ENCODE assay signal across 19 cellular contexts in the genomic region with DNA sequence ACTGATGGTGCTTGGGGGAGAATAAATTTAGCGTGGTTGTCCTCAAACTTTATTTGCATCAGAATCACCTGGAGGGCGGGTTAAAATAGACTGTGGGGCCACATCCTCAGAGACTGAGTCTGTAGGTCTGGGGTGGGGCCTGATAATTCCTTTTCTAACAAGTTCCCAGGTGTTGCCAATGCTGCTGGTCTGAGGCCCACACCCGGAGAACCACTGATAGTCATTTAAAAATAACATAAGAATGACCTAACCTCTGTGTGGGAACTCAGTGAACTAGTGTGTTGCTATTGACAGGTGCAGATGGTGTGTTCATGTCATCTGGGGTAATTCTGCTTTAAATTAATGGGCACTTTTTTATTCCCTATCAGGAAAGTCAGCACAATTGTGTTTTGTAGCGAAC.
DNase-seq lines count a peak whose midpoint lies in the region; ATAC-seq and TF ChIP-seq lines count a peak whose summit lies in the region.
"Had no signal": no experiment of that assay in that cellular context is flagged by ENCODE, and none has a peak within 500 bp of the region (broad histone marks: within the 10 kb centered on the region; RNA-seq: fewer than 3 reads in every experiment).

No MANE protein-coding gene starts in this region.

- H3K36me3 ChIP-seq in mucosa of descending colon (ENCODE audit: low read depth): peaks cover 4% of the 10 kb centered on the region

- H3K9me3 ChIP-seq in mucosa of descending colon: no peaks in the 10 kb centered on the region
- H3K9me3 ChIP-seq: A549; BLaER1 treated with 17β-estradiol and CSF1 and Interleukin-3, amounts not matched to agents 10 nM and 100 nM; SJSA1 had no signal

- POLR2A ChIA-PET in WTC11 (lab: Charles Lee): no interaction called here

- peaks cover 17% of the 10 kb centered on the region for H3K4me1 Mint-ChIP-seq in WTC11
- H3K4me1 Mint-ChIP-seq in stimulated activated memory B cell treated with anti-CD40 and anti-IgM and Interleukin-4, amounts not matched to agents 10 μg/mL and 1 μg/mL and 100 μg/mL, for 72 hours: peaks cover 6% of the 10 kb centered on the region

- ATAC-seq in Right ventricle myocardium superior (ENCODE audit: poor library complexity) (peak; percentile 73), WTC11 (peak; percentile 38), mucosa of descending colon (peak; percentile 12), HG03159 (IDR thresholded peaks at IDR 0.05; ENCODE audit: unreplicated experiment) (no peak)
- no peak for ATAC-seq in stimulated activated memory B cell treated with anti-CD40 and anti-IgM and Interleukin-4, amounts not matched to agents 10 μg/mL and 1 μg/mL and 100 μg/mL, for 72 hours
- ATAC-seq: A549, HepG2 had no signal

- no peak overlapping the region for H3K4me3 Mint-ChIP-seq in WTC11
- no peak overlapping the region for H3K4me3 Mint-ChIP-seq in stimulated activated memory B cell treated with anti-CD40 and anti-IgM and Interleukin-4, amounts not matched to agents 10 μg/mL and 1 μg/mL and 100 μg/mL, for 72 hours

- no peak for DNase-seq in Right ventricle myocardium superior
- DNase-seq in cardiac septum (ENCODE audit: low spot score): no peak
- no peak for DNase-seq in WTC11 (ENCODE audit: low spot score)
- no peak for DNase-seq in mucosa of descending colon
- DNase-seq in foreskin fibroblast: no peak
- no peak for DNase-seq in activated CD4-positive, CD25-positive, alpha-beta regulatory T cell treated with anti-CD3 and anti-CD28 coated beads, Interleukin-2, amount 50 U/mL, for 72 hours
- DNase-seq: CD8-positive, alpha-beta memory T cell; GOT3; KBM-7; MV-4-11; NCI-H1694 treated with DMSO at 0.1 percent for 48 hours; NCI-H510A; NCI-H774 had no signal

- H3K27ac Mint-ChIP-seq in WTC11: peak overlapping the region; percentile 47; the same call in 1 of the 2 replicates
- H3K27ac Mint-ChIP-seq in stimulated activated memory B cell treated with anti-CD40 and anti-IgM and Interleukin-4, amounts not matched to agents 10 μg/mL and 1 μg/mL and 100 μg/mL, for 72 hours: peak overlapping the region; percentile 58

- no peaks in the 10 kb centered on the region for H3K27me3 Mint-ChIP-seq in WTC11 (ENCODE audit: low read depth)
- H3K27me3 Mint-ChIP-seq in stimulated activated memory B cell treated with anti-CD40 and anti-IgM and Interleukin-4, amounts not matched to agents 10 μg/mL and 1 μg/mL and 100 μg/mL, for 72 hours: no peaks in the 10 kb centered on the region
- H3K27me3 Mint-ChIP-seq: CD8-positive, alpha-beta memory T cell had no signal

- H3K9me3 Mint-ChIP-seq in WTC11: no peaks in the 10 kb centered on the region
- no peaks in the 10 kb centered on the region for H3K9me3 Mint-ChIP-seq in stimulated activated memory B cell treated with anti-CD40 and anti-IgM and Interleukin-4, amounts not matched to agents 10 μg/mL and 1 μg/mL and 100 μg/mL, for 72 hours
- H3K9me3 Mint-ChIP-seq: CD8-positive, alpha-beta memory T cell had no signal

- H3K4me1 ChIP-seq in mucosa of descending colon (ENCODE audit: low read depth): no peaks in the 10 kb centered on the region

- intact Hi-C loops in Right ventricle myocardium superior (cut with DNase I) (loop anchor here (5.0 kb wide), 1 partner anchor 227 kb away; no protein-coding TSS in a partner anchor), cardiac septum (cut with DNase I) (no loop called here), mucosa of descending colon (cut with DNase I, micrococcal nuclease) (loop anchor here in 1 of 2 donors (10.0 kb wide), 1 partner anchor 230 kb away; no protein-coding TSS in a partner anchor)

- CTCF ChIA-PET in WTC11 (lab: Charles Lee): interaction anchor here (1.5 to 4.5 kb wide), 7 partner anchors 52 to 433 kb away, joined by 4 to 33 read pairs (median 5); a partner anchor contains a TSS

- TF ChIP-seq CTCF in WTC11 (IDR thresholded peaks at IDR 0.05) (no peak), mucosa of descending colon (IDR thresholded peaks at IDR 0.05) (no peak), foreskin fibroblast (IDR thresholded peaks at IDR 0.05; ENCODE audit: low read depth, low read length) (no peak)

- H3K4me3 ChIP-seq in mucosa of descending colon (no peak overlapping the region), foreskin fibroblast (ENCODE audit: low read depth in 1 of 2, low read length in 2 of 2) (no peak overlapping the region)
- H3K4me3 ChIP-seq: A549; BLaER1 treated with 17β-estradiol and CSF1 and Interleukin-3, amounts not matched to agents 10 nM and 100 nM; SJSA1 had no signal

- no peaks in the 10 kb centered on the region for H3K36me3 Mint-ChIP-seq in WTC11
- H3K36me3 Mint-ChIP-seq in stimulated activated memory B cell treated with anti-CD40 and anti-IgM and Interleukin-4, amounts not matched to agents 10 μg/mL and 1 μg/mL and 100 μg/mL, for 72 hours: peaks cover 25% of the 10 kb centered on the region

TF ChIP-seq in WTC11, 78 proteins besides CTCF, POLR2A, EP300 and RAD21:
- TF ChIP-seq GABPB1 (CRISPR knock-in tag; IDR thresholded peaks at IDR 0.05): no peak
- TF ChIP-seq ETV6 (CRISPR knock-in tag; IDR thresholded peaks at IDR 0.05): no peak
- TF ChIP-seq ZNF317 (CRISPR knock-in tag; IDR thresholded peaks at IDR 0.05; ENCODE audit: borderline replicate concordance, low read depth): no peak
- TF ChIP-seq, protein P1, sequence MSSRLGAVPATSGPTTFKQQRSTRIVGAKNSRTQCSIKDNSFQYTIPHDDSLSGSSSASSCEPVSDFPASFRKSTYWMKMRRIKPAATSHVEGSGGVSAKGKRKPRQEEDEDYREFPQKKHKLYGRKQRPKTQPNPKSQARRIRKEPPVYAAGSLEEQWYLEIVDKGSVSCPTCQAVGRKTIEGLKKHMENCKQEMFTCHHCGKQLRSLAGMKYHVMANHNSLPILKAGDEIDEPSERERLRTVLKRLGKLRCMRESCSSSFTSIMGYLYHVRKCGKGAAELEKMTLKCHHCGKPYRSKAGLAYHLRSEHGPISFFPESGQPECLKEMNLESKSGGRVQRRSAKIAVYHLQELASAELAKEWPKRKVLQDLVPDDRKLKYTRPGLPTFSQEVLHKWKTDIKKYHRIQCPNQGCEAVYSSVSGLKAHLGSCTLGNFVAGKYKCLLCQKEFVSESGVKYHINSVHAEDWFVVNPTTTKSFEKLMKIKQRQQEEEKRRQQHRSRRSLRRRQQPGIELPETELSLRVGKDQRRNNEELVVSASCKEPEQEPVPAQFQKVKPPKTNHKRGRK (CRISPR knock-in tag; IDR thresholded peaks at IDR 0.05; ENCODE audit: borderline replicate concordance): no peak
- no peak for TF ChIP-seq MYBL2 (CRISPR knock-in tag; IDR thresholded peaks at IDR 0.05)
- TF ChIP-seq, protein P2, sequence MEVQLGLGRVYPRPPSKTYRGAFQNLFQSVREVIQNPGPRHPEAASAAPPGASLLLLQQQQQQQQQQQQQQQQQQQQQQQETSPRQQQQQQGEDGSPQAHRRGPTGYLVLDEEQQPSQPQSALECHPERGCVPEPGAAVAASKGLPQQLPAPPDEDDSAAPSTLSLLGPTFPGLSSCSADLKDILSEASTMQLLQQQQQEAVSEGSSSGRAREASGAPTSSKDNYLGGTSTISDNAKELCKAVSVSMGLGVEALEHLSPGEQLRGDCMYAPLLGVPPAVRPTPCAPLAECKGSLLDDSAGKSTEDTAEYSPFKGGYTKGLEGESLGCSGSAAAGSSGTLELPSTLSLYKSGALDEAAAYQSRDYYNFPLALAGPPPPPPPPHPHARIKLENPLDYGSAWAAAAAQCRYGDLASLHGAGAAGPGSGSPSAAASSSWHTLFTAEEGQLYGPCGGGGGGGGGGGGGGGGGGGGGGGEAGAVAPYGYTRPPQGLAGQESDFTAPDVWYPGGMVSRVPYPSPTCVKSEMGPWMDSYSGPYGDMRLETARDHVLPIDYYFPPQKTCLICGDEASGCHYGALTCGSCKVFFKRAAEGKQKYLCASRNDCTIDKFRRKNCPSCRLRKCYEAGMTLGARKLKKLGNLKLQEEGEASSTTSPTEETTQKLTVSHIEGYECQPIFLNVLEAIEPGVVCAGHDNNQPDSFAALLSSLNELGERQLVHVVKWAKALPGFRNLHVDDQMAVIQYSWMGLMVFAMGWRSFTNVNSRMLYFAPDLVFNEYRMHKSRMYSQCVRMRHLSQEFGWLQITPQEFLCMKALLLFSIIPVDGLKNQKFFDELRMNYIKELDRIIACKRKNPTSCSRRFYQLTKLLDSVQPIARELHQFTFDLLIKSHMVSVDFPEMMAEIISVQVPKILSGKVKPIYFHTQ (CRISPR knock-in tag; IDR thresholded peaks at IDR 0.05): no peak
- no peak for TF ChIP-seq ZNF671 (CRISPR knock-in tag; IDR thresholded peaks at IDR 0.05)
- no peak for TF ChIP-seq FOXP1 (CRISPR knock-in tag; IDR thresholded peaks at IDR 0.05; ENCODE audit: borderline replicate concordance)

Comparison
In these comparisons a context has a peak if more than half of its experiments do, and no peak if none do; other contexts are left out.
1. ATAC-seq: peak in Right ventricle myocardium superior (single experiment), WTC11 (single experiment) and mucosa of descending colon (single experiment); none in stimulated activated memory B cell treated with anti-CD40 and anti-IgM and Interleukin-4, amounts not matched to agents 10 μg/mL and 1 μg/mL and 100 μg/mL, for 72 hours (single experiment) and HG03159 (single experiment).